16 cellular contexts compared by ENCODE assay signal in the genomic region with DNA sequence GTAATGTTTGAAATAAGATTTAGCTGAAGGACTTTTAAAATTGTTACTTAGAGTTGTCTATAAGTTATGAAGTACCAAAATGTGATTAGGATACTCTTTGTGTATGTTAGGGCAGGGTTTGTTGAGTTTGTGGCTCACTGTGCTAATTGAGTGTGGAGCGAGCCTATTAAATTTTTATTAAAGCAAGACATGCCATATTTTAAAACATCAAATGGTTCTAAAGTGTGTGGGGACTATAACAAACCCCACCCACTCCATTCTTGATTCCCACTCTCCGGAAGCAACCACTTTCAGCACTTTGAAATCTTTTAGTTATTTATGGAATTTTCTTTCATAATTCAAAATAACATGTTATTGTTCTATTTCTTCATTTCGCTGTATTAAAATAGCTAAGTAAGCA. TPM values are rescaled to one million over a fixed set of nuclear protein-coding genes. Genes with fewer than 3 reads are reported as not detected.
A peak's percentile ranks its signal among the peaks of the same experiment; 100 is the strongest.
DNase-seq lines count a peak whose midpoint lies in the region; ATAC-seq, FAIRE-seq and TF ChIP-seq lines count a peak whose summit lies in the region.
"Had no signal": no experiment of that assay in that cellular context is flagged by ENCODE, and none has a peak within 500 bp of the region (broad histone marks: within the 10 kb centered on the region; RNA-seq: fewer than 3 reads in every experiment).

No MANE protein-coding gene starts in this region.

- H3K79me2 ChIP-seq in astrocyte (ENCODE audit: insufficient read depth, low read length) (no peaks in the 10 kb centered on the region), keratinocyte (ENCODE audit: control insufficient read depth, insufficient read depth, low read length) (no peaks in the 10 kb centered on the region)

- intact Hi-C loops in psoas muscle (cut with DNase I) (no loop called here), thyroid gland (cut with DNase I) (no loop called here)

- POLR2A ChIA-PET in AG04450 (lab: Yijun Ruan, JAX): no interaction called here
- POLR2A ChIA-PET in activated CD4-positive, alpha-beta memory T cell treated with anti-CD3 and anti-CD28 coated beads, Interleukin-2, amount 10 ng/mL, durations not matched to agents 7 days and 5 days (lab: Charles Lee): no interaction called here
- POLR2A ChIA-PET in RWPE1 (lab: Yijun Ruan, JAX; ENCODE audit: low non-redundant PET): no interaction called here

- WGBS in psoas muscle, 3 donors: 46 to 73% (median 50%) methylated on average over 3 of the region's 3 CpGs
- WGBS in thyroid gland, 2 donors: 79 to 83% methylated on average over 3 of the region's 3 CpGs

- H3K27ac Mint-ChIP-seq in astrocyte (ENCODE audit: unreplicated experiment): no peak overlapping the region
- no peak overlapping the region for H3K27ac Mint-ChIP-seq in activated CD4-positive, alpha-beta memory T cell treated with anti-CD3 and anti-CD28 coated beads, Interleukin-2, amount 10 ng/mL, durations not matched to agents 7 days and 5 days
- H3K27ac Mint-ChIP-seq in HFFc6: no peak overlapping the region
- H3K27ac Mint-ChIP-seq: activated B cell treated with CpG ODN at 0.5 μM for 24 hours; activated naive CD4-positive, alpha-beta T cell treated with anti-CD3 and anti-CD28 coated beads, Interleukin-2, amount 50 U/mL, for 24 hours; IgD-negative memory B cell; immature natural killer cell; naive thymus-derived CD4-positive, alpha-beta T cell; stimulated activated naive CD8-positive, alpha-beta T cell treated with anti-CD3 and anti-CD28 coated beads, Interleukin-15, Interleukin-2, amounts not matched to agents 100 ng/mL and 50 ng/mL, for 24 hours had no signal

- H3K4me3 Mint-ChIP-seq in astrocyte (ENCODE audit: unreplicated experiment): peak overlapping the region; percentile 69
- no peak overlapping the region for H3K4me3 Mint-ChIP-seq in activated CD4-positive, alpha-beta memory T cell treated with anti-CD3 and anti-CD28 coated beads, Interleukin-2, amount 10 ng/mL, durations not matched to agents 7 days and 5 days
- no peak overlapping the region for H3K4me3 Mint-ChIP-seq in HFFc6
- H3K4me3 Mint-ChIP-seq: activated B cell treated with CpG ODN at 0.5 μM for 24 hours; activated naive CD4-positive, alpha-beta T cell treated with anti-CD3 and anti-CD28 coated beads, Interleukin-2, amount 50 U/mL, for 24 hours; IgD-negative memory B cell; immature natural killer cell; naive thymus-derived CD4-positive, alpha-beta T cell; stimulated activated naive CD8-positive, alpha-beta T cell treated with anti-CD3 and anti-CD28 coated beads, Interleukin-15, Interleukin-2, amounts not matched to agents 100 ng/mL and 50 ng/mL, for 24 hours had no signal

- TF ChIP-seq CTCF in AG04450 (IDR thresholded peaks at IDR 0.05; ENCODE audit: low read depth, low read length): no peak
- no peak for TF ChIP-seq CTCF in astrocyte (IDR thresholded peaks at IDR 0.05; ENCODE audit: insufficient read depth, low read depth, low read length)
- TF ChIP-seq CTCF in keratinocyte (optimal IDR thresholded peaks at IDR 0.05 in 1 of 3, IDR thresholded peaks at IDR 0.05 in 1 of 3, conservative IDR thresholded peaks at IDR 0.05 in 1 of 3; ENCODE audit: extremely low read depth in 1 of 3, insufficient read depth in 2 of 3, low read length in 3 of 3): no peak
- no peak for TF ChIP-seq CTCF in psoas muscle (IDR thresholded peaks at IDR 0.05)
- TF ChIP-seq CTCF in RWPE1 (conservative IDR thresholded peaks at IDR 0.05; ENCODE audit: low read depth): no peak
- TF ChIP-seq CTCF in thyroid gland (IDR thresholded peaks at IDR 0.05): no peak
- TF ChIP-seq CTCF in HFFc6 (IDR thresholded peaks at IDR 0.05): no peak

- H3K27ac ChIP-seq in AG04450 (ENCODE audit: low read depth, low read length) (no peak overlapping the region), astrocyte (ENCODE audit: low read depth, low read length) (no peak overlapping the region), keratinocyte (ENCODE audit: control insufficient read depth, insufficient read depth, low read length) (no peak overlapping the region), psoas muscle (no peak overlapping the region), RWPE1 (no peak overlapping the region), thyroid gland (no peak overlapping the region)

- H3K4me3 ChIP-seq in AG04450 (ENCODE audit: low read depth, low read length) (peak overlapping the region; percentile 37), astrocyte (ENCODE audit: insufficient read depth, low read depth, low read length) (no peak overlapping the region), keratinocyte (ENCODE audit: control insufficient read depth in 2 of 3, extremely low read depth in 1 of 3, insufficient read depth in 2 of 3, low read depth in 1 of 3, low read length in 3 of 3) (no peak overlapping the region), psoas muscle (peak overlapping the region; percentile 64), thyroid gland (replicated peaks in 1 of 3) (no peak overlapping the region)

- H3K9me3 ChIP-seq in AG04450 (ENCODE audit: control insufficient read depth, insufficient read depth, low read length): no peaks in the 10 kb centered on the region
- no peaks in the 10 kb centered on the region for H3K9me3 ChIP-seq in astrocyte (ENCODE audit: insufficient read depth, low read depth, low read length)
- no peaks in the 10 kb centered on the region for H3K9me3 ChIP-seq in keratinocyte (ENCODE audit: control insufficient read depth, low read depth, low read length)
- no peaks in the 10 kb centered on the region for H3K9me3 ChIP-seq in psoas muscle
- no peaks in the 10 kb centered on the region for H3K9me3 ChIP-seq in thyroid gland

- H2AFZ ChIP-seq in astrocyte (ENCODE audit: low read depth, low read length): no peak overlapping the region
- H2AFZ ChIP-seq in keratinocyte (ENCODE audit: control insufficient read depth, low read length): no peak overlapping the region

- no peaks in the 10 kb centered on the region for H4K20me1 ChIP-seq in astrocyte (ENCODE audit: insufficient read depth, low read length)
- no peaks in the 10 kb centered on the region for H4K20me1 ChIP-seq in keratinocyte (ENCODE audit: control insufficient read depth, extremely low read depth, insufficient read depth, low read length)

- H3K4me1 Mint-ChIP-seq in astrocyte (ENCODE audit: low read depth, unreplicated experiment) (peaks cover 16% of the 10 kb centered on the region), HFFc6 (ENCODE audit: low read depth) (peaks cover 26% of the 10 kb centered on the region; the same call in 1 of the 2 replicates)
- H3K4me1 Mint-ChIP-seq in activated CD4-positive, alpha-beta memory T cell treated with anti-CD3 and anti-CD28 coated beads, Interleukin-2, amount 10 ng/mL, durations not matched to agents 7 days and 5 days: no peaks in the 10 kb centered on the region
- H3K4me1 Mint-ChIP-seq: activated B cell treated with CpG ODN at 0.5 μM for 24 hours; activated naive CD4-positive, alpha-beta T cell treated with anti-CD3 and anti-CD28 coated beads, Interleukin-2, amount 50 U/mL, for 24 hours; immature natural killer cell had no signal

- FAIRE-seq in astrocyte (lab: Jason Lieb, UNC): no peak
- no peak for FAIRE-seq in keratinocyte (lab: Jason Lieb, UNC)

- H3K36me3 Mint-ChIP-seq in astrocyte (ENCODE audit: low read depth, unreplicated experiment): peaks cover 3% of the 10 kb centered on the region
- H3K36me3 Mint-ChIP-seq in activated CD4-positive, alpha-beta memory T cell treated with anti-CD3 and anti-CD28 coated beads, Interleukin-2, amount 10 ng/mL, durations not matched to agents 7 days and 5 days (ENCODE audit: low read depth): no peaks in the 10 kb centered on the region
- no peaks in the 10 kb centered on the region for H3K36me3 Mint-ChIP-seq in HFFc6 (ENCODE audit: low read depth)
- H3K36me3 Mint-ChIP-seq: activated naive CD4-positive, alpha-beta T cell treated with anti-CD3 and anti-CD28 coated beads, Interleukin-2, amount 50 U/mL, for 24 hours; immature natural killer cell; naive thymus-derived CD4-positive, alpha-beta T cell had no signal

- H3K4me2 ChIP-seq in astrocyte (ENCODE audit: low read length): no peak overlapping the region
- H3K4me2 ChIP-seq in keratinocyte (ENCODE audit: control insufficient read depth, extremely low read depth, insufficient read depth, low read depth, low read length): peak overlapping the region; percentile 30

- H3K4me1 ChIP-seq in astrocyte (ENCODE audit: insufficient read depth, low read length) (peaks cover 30% of the 10 kb centered on the region), keratinocyte (ENCODE audit: control insufficient read depth, extremely low read depth, insufficient read depth, low read length) (peaks cover 18% of the 10 kb centered on the region), psoas muscle (peaks cover 7% of the 10 kb centered on the region), thyroid gland (peaks cover 7 to 10% of the 10 kb centered on the region in 2 donors)

- no peaks in the 10 kb centered on the region for H3K9me1 ChIP-seq in keratinocyte (ENCODE audit: control insufficient read depth, extremely low read depth, insufficient read depth, low read length)

- no peaks in the 10 kb centered on the region for H3K27me3 Mint-ChIP-seq in astrocyte (ENCODE audit: low read depth, unreplicated experiment)
- H3K27me3 Mint-ChIP-seq in activated CD4-positive, alpha-beta memory T cell treated with anti-CD3 and anti-CD28 coated beads, Interleukin-2, amount 10 ng/mL, durations not matched to agents 7 days and 5 days: no peaks in the 10 kb centered on the region
- peaks cover 2% of the 10 kb centered on the region; the same call in 1 of the 2 replicates for H3K27me3 Mint-ChIP-seq in HFFc6 (ENCODE audit: insufficient read depth)

- no peak for ATAC-seq in psoas muscle
- ATAC-seq: naive thymus-derived CD4-positive, alpha-beta T cell had no signal

- TF ChIP-seq POLR2A in thyroid gland (IDR thresholded peaks at IDR 0.05): no peak

- H3K9me3 Mint-ChIP-seq in astrocyte (ENCODE audit: unreplicated experiment) (peaks cover 3% of the 10 kb centered on the region), HFFc6 (no peaks in the 10 kb centered on the region)
- no peaks in the 10 kb centered on the region for H3K9me3 Mint-ChIP-seq in activated CD4-positive, alpha-beta memory T cell treated with anti-CD3 and anti-CD28 coated beads, Interleukin-2, amount 10 ng/mL, durations not matched to agents 7 days and 5 days
- H3K9me3 Mint-ChIP-seq: activated B cell treated with CpG ODN at 0.5 μM for 24 hours; activated naive CD4-positive, alpha-beta T cell treated with anti-CD3 and anti-CD28 coated beads, Interleukin-2, amount 50 U/mL, for 24 hours; stimulated activated naive CD8-positive, alpha-beta T cell treated with anti-CD3 and anti-CD28 coated beads, Interleukin-15, Interleukin-2, amounts not matched to agents 100 ng/mL and 50 ng/mL, for 24 hours had no signal

- CTCF ChIA-PET in AG04450 (lab: Charles Lee) (interaction anchor here (2.6 kb wide), 1 partner anchor 17 kb away, joined by 9 read pairs; no protein-coding TSS in a partner anchor), RWPE1 (lab: Yijun Ruan, JAX) (no interaction called here)
- CTCF ChIA-PET in activated CD4-positive, alpha-beta memory T cell treated with anti-CD3 and anti-CD28 coated beads, Interleukin-2, amount 10 ng/mL, durations not matched to agents 7 days and 5 days (lab: Charles Lee): no interaction called here

- dilution Hi-C loops in keratinocyte (cut with MboI; ENCODE audit: extremely low pct_ligation_motif_present, low sequenced_read_pairs): no loop called here

- DNase-seq in AG04450 (ENCODE audit: low read depth, low spot score) (no peak), astrocyte (ENCODE audit: low read depth) (no peak), keratinocyte (ENCODE audit: low read depth, low spot score) (no peak), psoas muscle (no peak), RWPE1 (ENCODE audit: low spot score) (no peak), thyroid gland (no peak), HFFc6 (no peak)
- DNase-seq in activated CD4-positive, alpha-beta memory T cell treated with anti-CD3 and anti-CD28 coated beads, Interleukin-2, amount 10 ng/mL, durations not matched to agents 7 days and 5 days: no peak
- DNase-seq: activated B cell treated with CpG ODN at 0.5 μM for 24 hours; activated CD8-positive, alpha-beta memory T cell treated with anti-CD3 and anti-CD28 coated beads, Interleukin-2, amount 50 U/mL, for 4 hours; immature natural killer cell; naive thymus-derived CD4-positive, alpha-beta T cell; NCI-H1105 treated with DMSO at 0.1 percent for 48 hours had no signal

- no peaks in the 10 kb centered on the region for H3K27me3 ChIP-seq in AG04450 (ENCODE audit: control insufficient read depth, insufficient read depth, low read length)
- no peaks in the 10 kb centered on the region for H3K27me3 ChIP-seq in astrocyte (ENCODE audit: insufficient read depth, low read length)
- H3K27me3 ChIP-seq in keratinocyte (ENCODE audit: control insufficient read depth, extremely low read depth, insufficient read depth, low read length): no peaks in the 10 kb centered on the region
- H3K27me3 ChIP-seq in psoas muscle (ENCODE audit: insufficient read depth in 3 of 3, low read length in 2 of 3): no peaks in the 10 kb centered on the region
- H3K27me3 ChIP-seq in thyroid gland: no peaks in the 10 kb centered on the region

- H3K9ac ChIP-seq in astrocyte (ENCODE audit: low read length) (no peak overlapping the region), keratinocyte (ENCODE audit: control insufficient read depth, extremely low read depth, insufficient read depth, low read length) (no peak overlapping the region)

- H3K36me3 ChIP-seq in astrocyte (ENCODE audit: insufficient read depth, low read length) (no peaks in the 10 kb centered on the region), keratinocyte (ENCODE audit: control insufficient read depth in 2 of 2, extremely low read depth in 1 of 2, insufficient read depth in 2 of 2, low read length in 2 of 2) (no peaks in the 10 kb centered on the region), psoas muscle (ENCODE audit: insufficient read depth in 1 of 2, low read depth in 1 of 2) (no peaks in the 10 kb centered on the region), thyroid gland (no peaks in the 10 kb centered on the region)

RNA-seq across cellular contexts. Expression of gene HNMT, which starts 1.8 kb away (rescaled TPM):
- polyA plus RNA-seq in AG04450 (2011; rRNA removed) (36.2 and 47.0 TPM in 2 replicates), keratinocyte (5.4 to 7.4 TPM (median 6.8 TPM) in 3 replicates), psoas muscle (1 to 10 TPM; 3.8 to 5.2 (median 3.9) TPM)
- polyA minus RNA-seq in AG04450 (2011; rRNA and poly(A)+ RNA removed): 16.6 and 21.1 TPM in 2 replicates
- total RNA-seq in astrocyte (15.3 and 17.3 TPM in 2 replicates), psoas muscle (1 to 10 TPM; 3.5 to 7.3 (median 5.9) TPM), thyroid gland (10 to 100 TPM; 14.4 to 48.8 (median 22.3) TPM)
- polyA plus RNA-seq in keratinocyte (2011; ENCODE audit: low read depth): 1.3 TPM
- 5.0 and 9.1 TPM in 2 replicates for polyA plus RNA-seq in keratinocyte (2011; cell fraction: cytosol; rRNA removed)
- 4.7 and 5.8 TPM in 2 replicates for polyA plus RNA-seq in keratinocyte (2011; cell fraction: nucleus; rRNA removed)
- 0.66 and 7.2 TPM in 2 replicates for polyA plus RNA-seq in keratinocyte (2012; ENCODE audit: low replicate concordance)
- polyA minus RNA-seq in keratinocyte: 2.0 to 5.1 TPM in 2 of 3 replicates, not detected in the other
- polyA minus RNA-seq in keratinocyte (2011; cell fraction: cytosol; rRNA and poly(A)+ RNA removed): 4.2 TPM
- polyA minus RNA-seq in keratinocyte (2011; cell fraction: nucleus; rRNA and poly(A)+ RNA removed): 1.6 and 4.3 TPM in 2 replicates
- not detected for total RNA-seq in activated CD4-positive, alpha-beta memory T cell treated with anti-CD3 and anti-CD28 coated beads, Interleukin-2, amount 10 ng/mL, durations not matched to agents 7 days and 5 days
- total RNA-seq in HFFc6 (2021; fragmentation: NEBNext Ultra II Directional; extraction: Animal tissue kit (Norgen Biotek cat#: 25700)): 1 to 10 TPM in 1 of 6 experiments, under 1 TPM in 5; 0.36 to 1.2 (median 0.63) TPM
- total RNA-seq: activated B cell treated with CpG ODN at 0.5 μM for 24 hours had no signal
- polyA plus RNA-seq: IgD-negative memory B cell; naive thymus-derived CD4-positive, alpha-beta T cell had no signal

Comparison
In these comparisons a context has a peak if more than half of its experiments do, and no peak if none do; other contexts are left out.
1. H3K4me3 ChIP-seq: peak in AG04450 (single experiment) and psoas muscle (single experiment); none in astrocyte (single experiment), keratinocyte (0 of 3) and thyroid gland (0 of 3).